Comparison of ENCODE assay signal across 13 cellular contexts in genomic region chr1:109719337-109719837, GRCh38. TPM values are rescaled to one million over a fixed set of nuclear protein-coding genes. Genes with fewer than 3 reads are reported as not detected.
DNase-seq lines count a peak whose midpoint lies in the region; ATAC-seq, FAIRE-seq and TF ChIP-seq lines count a peak whose summit lies in the region.
"Had no signal": no experiment of that assay in that cellular context is flagged by ENCODE, and none has a peak within 500 bp of the region (broad histone marks: within the 10 kb centered on the region; RNA-seq: fewer than 3 reads in every experiment).

No MANE protein-coding gene starts in this region.

- H3K27me3 Mint-ChIP-seq in osteocyte (ENCODE audit: unreplicated experiment): no peaks in the 10 kb centered on the region

- POLR2A ChIA-PET in K562 (lab: Yijun Ruan, JAX): no interaction called here
- POLR2A ChIA-PET in HEK293T (lab: Yijun Ruan, JAX): no interaction called here

- H3K79me2 ChIP-seq in K562 (ENCODE audit: control insufficient read depth, insufficient read depth, low read length): no peaks in the 10 kb centered on the region

- H3K27ac ChIP-seq in K562 (ENCODE audit: extremely low read depth, low read depth, low read length): peak overlapping the region; percentile 43; the same call in 2 of the 3 replicates
- H3K27ac ChIP-seq: sigmoid colon had no signal

- H3K27me3 ChIP-seq in K562 (ENCODE audit: control insufficient read depth in 2 of 2, insufficient read depth in 2 of 2, low read length in 2 of 2): peaks cover 0 to 5% of the 10 kb centered on the region in 2 experiments; a peak in 1 of 5 replicates
- H3K27me3 ChIP-seq: sigmoid colon had no signal

- TF ChIP-seq CTCF in K562 (IDR thresholded peaks at IDR 0.05 in 2 of 3, conservative IDR thresholded peaks at IDR 0.05 in 1 of 3; ENCODE audit: insufficient read depth in 2 of 3, low read depth in 1 of 3, low read length in 3 of 3) (no peak), osteocyte (IDR thresholded peaks at IDR 0.05) (no peak)

- no peak overlapping the region for H3K4me3 Mint-ChIP-seq in osteocyte (ENCODE audit: unreplicated experiment)

- TF ChIP-seq RAD21 in K562 (CRISPR knock-in tag; conservative IDR thresholded peaks at IDR 0.05 in 1 of 2, IDR thresholded peaks at IDR 0.05 in 1 of 2): no peak; a peak in 1 of 4 replicates

- H3K4me1 Mint-ChIP-seq in osteocyte (ENCODE audit: unreplicated experiment): peaks cover 7% of the 10 kb centered on the region

- no TSS peak for BruUV-seq in K562 (replicated peaks; lab: Mats Ljungman, UMichigan)

- H3K36me3 Mint-ChIP-seq in osteocyte (ENCODE audit: unreplicated experiment): no peaks in the 10 kb centered on the region

- H3K4me1 ChIP-seq in K562 (replicated peaks in 1 of 2; ENCODE audit: control insufficient read depth in 2 of 2, insufficient read depth in 2 of 2, low read length in 2 of 2): peaks cover 5 to 21% of the 10 kb centered on the region in 2 experiments; a peak in 4 of 5 replicates

- peak overlapping the region; percentile 48 for H3K27ac Mint-ChIP-seq in osteocyte (ENCODE audit: unreplicated experiment)

- H2AFZ ChIP-seq in K562 (ENCODE audit: low read depth, low read length): peak overlapping the region; percentile 87

- H3K9me3 ChIP-seq in K562 (replicated peaks; ENCODE audit: control insufficient read depth, insufficient read depth, low read depth, low read length): no peaks in the 10 kb centered on the region
- H3K9me3 ChIP-seq: sigmoid colon had no signal

- H4K20me1 ChIP-seq in K562 (replicated peaks; ENCODE audit: control insufficient read depth, insufficient read depth, low read length): no peaks in the 10 kb centered on the region

- H3K4me2 ChIP-seq in K562 (ENCODE audit: insufficient read depth, low read length): peak overlapping the region; percentile 2; the same call in 1 of the 2 replicates

- TF ChIP-seq EP300 in K562 (IDR thresholded peaks at IDR 0.05; ENCODE audit: low read length): peak; percentile 79

- H3K9me3 Mint-ChIP-seq in osteocyte (ENCODE audit: unreplicated experiment): peaks cover 4% of the 10 kb centered on the region

- DNase-seq in DMS53 (lab: John Stamatoyannopoulos, UW) (peak; percentile 29), DMS53 treated with DMSO at 0.1 percent for 48 hours (lab: John Stamatoyannopoulos, UW; ENCODE audit: unreplicated experiment) (no peak), HS-27A (ENCODE audit: low read depth) (peak; percentile 27), K562 (ENCODE audit: extremely low read depth in 1 of 4, low spot score in 3 of 4) (peak in 2 of 4 experiments; percentile 60 to 74), osteocyte (ENCODE audit: extremely low spot score, unreplicated experiment) (no peak), HEK293T (ENCODE audit: extremely low spot score) (no peak)
- DNase-seq: activated T-cell treated with anti-CD3 and anti-CD28 coated beads, Interleukin-2, amount 50 U/mL, for 1 hour; hippocampal formation; sigmoid colon; T1000 had no signal

- no peak overlapping the region for H3K4me3 ChIP-seq in K562
- H3K4me3 ChIP-seq: sigmoid colon had no signal

- H3K9me1 ChIP-seq in K562 (ENCODE audit: control insufficient read depth, insufficient read depth, low read length): no peaks in the 10 kb centered on the region

- FAIRE-seq in K562 (lab: Jason Lieb, UNC): peak; percentile 23
- FAIRE-seq: colon had no signal

- CTCF ChIA-PET in K562 (lab: Yijun Ruan, JAX; ENCODE audit: low intra/inter-chr PET ratio) (interaction anchor here (1.1 kb wide), 1 partner anchor 52 kb away, joined by 3 read pairs; no protein-coding TSS in a partner anchor), HEK293T (lab: Yijun Ruan, JAX) (no interaction called here)

- intact Hi-C loops in K562 (cut with micrococcal nuclease): loop anchor here (5.0 kb wide), 1 partner anchor 172 kb away; the partner anchor contains the start of gene GNAI3

- ATAC-seq in K562 (peak; percentile 87), HG02763 (IDR thresholded peaks at IDR 0.05; ENCODE audit: unreplicated experiment) (no peak), GM21526 (IDR thresholded peaks at IDR 0.05; ENCODE audit: low FRiP score, unreplicated experiment) (no peak)

- peak overlapping the region in 1 of 2 experiments; percentile 3; a peak in 1 of 4 replicates for H3K9ac ChIP-seq in K562 (ENCODE audit: insufficient read depth in 1 of 2, low read depth in 2 of 2, low read length in 2 of 2)

- WGBS in K562 (ENCODE audit: insufficient coverage, low coverage, missing lambda C conversion rate): 13% methylated on average over 5 of the region's 5 CpGs

- no peaks in the 10 kb centered on the region for H3K36me3 ChIP-seq in K562 (ENCODE audit: control insufficient read depth, insufficient read depth, low read length)
- H3K36me3 ChIP-seq: sigmoid colon had no signal

- no peak for TF ChIP-seq POLR2A in K562 (conservative IDR thresholded peaks at IDR 0.05)

- in situ Hi-C loops in K562 (cut with MboI): loop anchor here (5.0 kb wide), 1 partner anchor 42 kb away; no protein-coding TSS in a partner anchor

RNA-seq across cellular contexts. Expression of gene GSTM5, which starts 7.3 kb away (rescaled TPM):
- total RNA-seq in K562 (2011; cell fraction: chromatin; rRNA removed; ENCODE audit: low replicate concordance): 0.16 TPM in 1 of 2 replicates, not detected in the other
- total RNA-seq in K562 (2011; cell fraction: nucleolus; rRNA removed): 0.17 TPM in 1 of 2 replicates, not detected in the other
- total RNA-seq in K562 (2011; cell fraction: nucleoplasm; rRNA removed): 0.15 and 0.23 TPM in 2 replicates
- total RNA-seq in K562 (2014; rRNA removed): not detected in 2 replicates
- total RNA-seq in K562 (2014; rRNA removed; fragmentation: Illumina TruSeq; extraction: Trizol): not detected in 2 replicates
- total RNA-seq in K562 (2015; rRNA removed; fragmentation: Illumina TruSeq; extraction: Trizol): not detected in 2 replicates
- total RNA-seq in K562 (2021): not detected in 2 replicates
- polyA plus RNA-seq in K562 (2011; rRNA removed): not detected in 2 replicates
- polyA plus RNA-seq in K562 (2011; cell fraction: cytosol; rRNA removed): not detected in 2 replicates
- polyA plus RNA-seq in K562 (2011; cell fraction: nucleus; rRNA removed): 0.15 TPM in 1 of 2 replicates, not detected in the other
- not detected in 2 replicates for polyA plus RNA-seq in K562 (2012)
- polyA plus RNA-seq in K562 (2014; fragmentation: Illumina TruSeq; extraction: Trizol): not detected in 2 replicates
- polyA plus RNA-seq in K562 (2014; fragmentation: Nextera tagmentation; extraction: Ambion mirVana): not detected
- not detected in 2 replicates for polyA plus RNA-seq in K562 (2014; rRNA removed)
- polyA minus RNA-seq in K562 (2011; rRNA and poly(A)+ RNA removed): not detected in 2 replicates
- not detected in 2 replicates for polyA minus RNA-seq in K562 (2011; cell fraction: cytosol; rRNA and poly(A)+ RNA removed)
- under 0.01 and 0.11 TPM in 2 replicates for polyA minus RNA-seq in K562 (2011; cell fraction: nucleus; rRNA and poly(A)+ RNA removed)
- total RNA-seq in osteocyte: not detected in 2 replicates

RNA-seq across cellular contexts. Expression of gene GSTM3, which starts 21.5 kb away (rescaled TPM):
- 1.2 and 1.8 TPM in 2 replicates for total RNA-seq in K562 (2011; cell fraction: chromatin; rRNA removed; ENCODE audit: low replicate concordance)
- total RNA-seq in K562 (2011; cell fraction: nucleolus; rRNA removed): 1.1 and 2.7 TPM in 2 replicates
- total RNA-seq in K562 (2011; cell fraction: nucleoplasm; rRNA removed): 1.8 and 2.6 TPM in 2 replicates
- total RNA-seq in K562 (2014; rRNA removed): 2.3 and 4.3 TPM in 2 replicates
- 5.5 and 7.2 TPM in 2 replicates for total RNA-seq in K562 (2014; rRNA removed; fragmentation: Illumina TruSeq; extraction: Trizol)
- total RNA-seq in K562 (2015; rRNA removed; fragmentation: Illumina TruSeq; extraction: Trizol): 4.1 and 4.5 TPM in 2 replicates
- 3.9 and 5.7 TPM in 2 replicates for total RNA-seq in K562 (2021)
- 17.5 and 22.3 TPM in 2 replicates for polyA plus RNA-seq in K562 (2011; rRNA removed)
- polyA plus RNA-seq in K562 (2011; cell fraction: cytosol; rRNA removed): 10.2 and 17.2 TPM in 2 replicates
- polyA plus RNA-seq in K562 (2011; cell fraction: nucleus; rRNA removed): 5.5 and 10.1 TPM in 2 replicates
- polyA plus RNA-seq in K562 (2012): 10.9 and 11.4 TPM in 2 replicates
- polyA plus RNA-seq in K562 (2014; fragmentation: Illumina TruSeq; extraction: Trizol): 8.9 and 9.5 TPM in 2 replicates
- 10 to 100 TPM; 23.1 to 24.5 TPM for polyA plus RNA-seq in K562 (2014; fragmentation: Nextera tagmentation; extraction: Ambion mirVana)
- 8.9 and 9.4 TPM in 2 replicates for polyA plus RNA-seq in K562 (2014; rRNA removed)
- polyA minus RNA-seq in K562 (2011; rRNA and poly(A)+ RNA removed): 8.5 and 12.1 TPM in 2 replicates
- 2.6 and 5.3 TPM in 2 replicates for polyA minus RNA-seq in K562 (2011; cell fraction: cytosol; rRNA and poly(A)+ RNA removed)
- polyA minus RNA-seq in K562 (2011; cell fraction: nucleus; rRNA and poly(A)+ RNA removed): 1.2 and 3.3 TPM in 2 replicates
- 33.9 and 41.4 TPM in 2 replicates for total RNA-seq in osteocyte

RNA-seq across cellular contexts. Expression of gene GSTM1, which starts 31.8 kb away (rescaled TPM):
- total RNA-seq in K562 (2011; cell fraction: chromatin; rRNA removed; ENCODE audit: low replicate concordance): 0.65 and 0.70 TPM in 2 replicates
- total RNA-seq in K562 (2011; cell fraction: nucleolus; rRNA removed): not detected in 2 replicates
- not detected in 2 replicates for total RNA-seq in K562 (2011; cell fraction: nucleoplasm; rRNA removed)
- total RNA-seq in K562 (2014; rRNA removed) (not detected in 2 replicates), K562 (2014; rRNA removed; fragmentation: Illumina TruSeq; extraction: Trizol) (not detected in 2 replicates), K562 (2015; rRNA removed; fragmentation: Illumina TruSeq; extraction: Trizol) (not detected in 2 replicates), K562 (2021) (not detected in 2 replicates), osteocyte (6.4 and 7.8 TPM in 2 replicates)
- polyA plus RNA-seq in K562 (2011; rRNA removed) (0.14 TPM in 1 of 2 replicates, not detected in the other), K562 (2014; fragmentation: Illumina TruSeq; extraction: Trizol) (not detected in 2 replicates), K562 (2014; fragmentation: Nextera tagmentation; extraction: Ambion mirVana) (not detected), K562 (2014; rRNA removed) (not detected in 2 replicates)
- polyA plus RNA-seq in K562 (2011; cell fraction: cytosol; rRNA removed): 0.21 and 0.29 TPM in 2 replicates
- 0.59 and 1.3 TPM in 2 replicates for polyA plus RNA-seq in K562 (2011; cell fraction: nucleus; rRNA removed)
- polyA plus RNA-seq in K562 (2012): 0.07 and 0.40 TPM in 2 replicates
- polyA minus RNA-seq in K562 (2011; rRNA and poly(A)+ RNA removed): 0.18 and 0.28 TPM in 2 replicates
- not detected in 2 replicates for polyA minus RNA-seq in K562 (2011; cell fraction: cytosol; rRNA and poly(A)+ RNA removed)
- polyA minus RNA-seq in K562 (2011; cell fraction: nucleus; rRNA and poly(A)+ RNA removed): not detected in 2 replicates

RNA-seq across cellular contexts. Expression of gene EPS8L3, which starts 44.3 kb away (rescaled TPM):
- total RNA-seq in K562 (2011; cell fraction: chromatin; rRNA removed; ENCODE audit: low replicate concordance): not detected in 2 replicates
- not detected in 2 replicates for total RNA-seq in K562 (2011; cell fraction: nucleolus; rRNA removed)
- not detected in 2 replicates for total RNA-seq in K562 (2011; cell fraction: nucleoplasm; rRNA removed)
- total RNA-seq in K562 (2014; rRNA removed): not detected in 2 replicates
- 0.15 TPM in 1 of 2 replicates, not detected in the other for total RNA-seq in K562 (2014; rRNA removed; fragmentation: Illumina TruSeq; extraction: Trizol)
- not detected in 2 replicates for total RNA-seq in K562 (2015; rRNA removed; fragmentation: Illumina TruSeq; extraction: Trizol)
- total RNA-seq in K562 (2021): 0.42 and 0.51 TPM in 2 replicates
- polyA plus RNA-seq in K562 (2011; rRNA removed): 0.13 and 0.14 TPM in 2 replicates
- polyA plus RNA-seq in K562 (2011; cell fraction: cytosol; rRNA removed): 0.07 and 0.16 TPM in 2 replicates
- 0.81 and 1.8 TPM in 2 replicates for polyA plus RNA-seq in K562 (2011; cell fraction: nucleus; rRNA removed)
- polyA plus RNA-seq in K562 (2012): 0.07 and 0.14 TPM in 2 replicates
- polyA plus RNA-seq in K562 (2014; fragmentation: Illumina TruSeq; extraction: Trizol): 0.09 and 0.61 TPM in 2 replicates
- not detected for polyA plus RNA-seq in K562 (2014; fragmentation: Nextera tagmentation; extraction: Ambion mirVana)
- polyA plus RNA-seq in K562 (2014; rRNA removed): 0.04 TPM in 1 of 2 replicates, not detected in the other
- polyA minus RNA-seq in K562 (2011; rRNA and poly(A)+ RNA removed): not detected in 2 replicates
- polyA minus RNA-seq in K562 (2011; cell fraction: cytosol; rRNA and poly(A)+ RNA removed): not detected in 2 replicates
- polyA minus RNA-seq in K562 (2011; cell fraction: nucleus; rRNA and poly(A)+ RNA removed): not detected in 2 replicates
- total RNA-seq in osteocyte: not detected in 2 replicates

RNA-seq across cellular contexts. Expression of gene GSTM2, which starts 51.5 kb away (rescaled TPM):
- total RNA-seq in K562 (2011; cell fraction: chromatin; rRNA removed; ENCODE audit: low replicate concordance): 18.6 and 26.2 TPM in 2 replicates
- total RNA-seq in K562 (2011; cell fraction: nucleolus; rRNA removed): 12.3 and 13.0 TPM in 2 replicates
- total RNA-seq in K562 (2011; cell fraction: nucleoplasm; rRNA removed): 16.2 and 17.0 TPM in 2 replicates
- total RNA-seq in K562 (2014; rRNA removed) (1.6 TPM in 2 replicates), K562 (2014; rRNA removed; fragmentation: Illumina TruSeq; extraction: Trizol) (2.5 and 2.6 TPM in 2 replicates), K562 (2015; rRNA removed; fragmentation: Illumina TruSeq; extraction: Trizol) (4.2 TPM in 2 replicates), K562 (2021) (6.4 and 6.8 TPM in 2 replicates), osteocyte (38.6 and 39.0 TPM in 2 replicates)
- polyA plus RNA-seq in K562 (2011; rRNA removed) (5.4 and 11.9 TPM in 2 replicates), K562 (2014; fragmentation: Illumina TruSeq; extraction: Trizol) (8.6 and 10.9 TPM in 2 replicates), K562 (2014; fragmentation: Nextera tagmentation; extraction: Ambion mirVana) (10 to 100 TPM; 12.4 to 15.1 TPM), K562 (2014; rRNA removed) (7.6 and 7.7 TPM in 2 replicates)
- 7.2 and 11.1 TPM in 2 replicates for polyA plus RNA-seq in K562 (2011; cell fraction: cytosol; rRNA removed)
- polyA plus RNA-seq in K562 (2011; cell fraction: nucleus; rRNA removed): 53.6 and 78.5 TPM in 2 replicates
- 12.4 and 26.5 TPM in 2 replicates for polyA plus RNA-seq in K562 (2012)
- polyA minus RNA-seq in K562 (2011; rRNA and poly(A)+ RNA removed): 4.1 and 4.3 TPM in 2 replicates
- 0.95 and 2.5 TPM in 2 replicates for polyA minus RNA-seq in K562 (2011; cell fraction: cytosol; rRNA and poly(A)+ RNA removed)
- 5.1 and 10.0 TPM in 2 replicates for polyA minus RNA-seq in K562 (2011; cell fraction: nucleus; rRNA and poly(A)+ RNA removed)

Comparison
In these comparisons a context has a peak if more than half of its experiments do, and no peak if none do; other contexts are left out.
1. DNase-seq: peak in DMS53 (single experiment) and HS-27A (single experiment); none in DMS53 treated with DMSO at 0.1 percent for 48 hours (single experiment), osteocyte (single experiment) and HEK293T (single experiment).